28 cellular contexts compared by ENCODE assay signal in genomic region chr5:16763211-16763610, GRCh38.
"Had no signal": no experiment of that assay in that cellular context is flagged by ENCODE, and none has a peak within 500 bp of the region (broad histone marks: within the 10 kb centered on the region; RNA-seq: fewer than 3 reads in every experiment).

No MANE protein-coding gene starts in this region.

- H3K4me1 Mint-ChIP-seq: mesothelial cell of epicardium had no signal

- H3K4me3 ChIP-seq: left lung, lower lobe of right lung, neural progenitor cell, right atrium auricular region, right lobe of liver, stomach, testis, thyroid gland, transverse colon, upper lobe of left lung, vagina had no signal

- H3K4me1 ChIP-seq: left lung, parathyroid adenoma, right atrium auricular region, right lobe of liver, testis, thyroid gland, vagina had no signal

- H3K27ac Mint-ChIP-seq: mesothelial cell of epicardium; naive B cell; natural killer cell; nephron progenitor cell; neural progenitor cell; stimulated activated naive B cell treated with anti-CD40 and anti-IgM and Interleukin-4, amounts not matched to agents 10 μg/mL and 1 μg/mL and 100 μg/mL, for 72 hours had no signal

- H3K27me3 ChIP-seq: left lung, neural progenitor cell, neutrophil, right atrium auricular region, right lobe of liver, stomach, testis, thyroid gland, transverse colon, upper lobe of left lung, vagina had no signal

- H3K27ac ChIP-seq: left lung, lower lobe of right lung, neural progenitor cell, neutrophil, parathyroid adenoma, right atrium auricular region, right lobe of liver, stomach, testis, thyroid gland, transverse colon, upper lobe of left lung, vagina had no signal

- H3K9me3 Mint-ChIP-seq: mesothelial cell of epicardium, naive B cell, natural killer cell, nephron progenitor cell, neural progenitor cell had no signal

- H3K4me3 Mint-ChIP-seq: mesothelial cell of epicardium; natural killer cell; nephron progenitor cell; neural progenitor cell; stimulated activated naive B cell treated with anti-CD40 and anti-IgM and Interleukin-4, amounts not matched to agents 10 μg/mL and 1 μg/mL and 100 μg/mL, for 72 hours had no signal

- H3K36me3 Mint-ChIP-seq: naive B cell; natural killer cell; stimulated activated naive B cell treated with anti-CD40 and anti-IgM and Interleukin-4, amounts not matched to agents 10 μg/mL and 1 μg/mL and 100 μg/mL, for 72 hours had no signal

- FAIRE-seq: kidney had no signal

- H3K27me3 Mint-ChIP-seq: naive B cell; stimulated activated naive B cell treated with anti-CD40 and anti-IgM and Interleukin-4, amounts not matched to agents 10 μg/mL and 1 μg/mL and 100 μg/mL, for 72 hours had no signal

- H3K36me3 ChIP-seq: neutrophil, right atrium auricular region had no signal

- DNase-seq: hippocampal formation; kidney; left colon; left lung; lower lobe of right lung; mesendoderm; naive B cell; natural killer cell; nephron progenitor cell; occipital lobe; right lobe of liver; stimulated activated CD4-positive, alpha-beta T cell treated with anti-CD3 and anti-CD28 coated beads, Interleukin-12 subunit alpha, Interleukin-12 subunit beta, amount 100 ng/mL, for 4 hours; stimulated activated CD4-positive, alpha-beta T cell treated with anti-CD3 and anti-CD28 coated beads, Interleukin-15, amount 100 ng/mL, for 24 hours; stimulated activated CD4-positive, alpha-beta T cell treated with anti-CD3 and anti-CD28 coated beads, Interleukin-2, amount 100 ng/mL, for 24 hours; stimulated activated CD4-positive, alpha-beta T cell treated with anti-CD3 and anti-CD28 coated beads, Interleukin-4, amount 100 ng/mL, for 1 hour; stimulated activated naive B cell treated with anti-CD40 and anti-IgM and Interleukin-4, amounts not matched to agents 10 μg/mL and 1 μg/mL and 100 μg/mL, for 72 hours; stimulated activated naive CD8-positive, alpha-beta T cell treated with anti-CD3 and anti-CD28 coated beads, Interleukin-15, Interleukin-2, amounts not matched to agents 100 U/mL and 50 U/mL, for 24 hours; stomach; testis; thyroid gland; transverse colon; upper lobe of left lung had no signal

- H3K9me3 ChIP-seq: left lung, lower lobe of right lung, neutrophil, right atrium auricular region, right lobe of liver, stomach, testis, thyroid gland, transverse colon, upper lobe of left lung, vagina had no signal

- ATAC-seq: left colon; left lung; lower lobe of right lung; natural killer cell; right lobe of liver; stimulated activated naive B cell treated with anti-CD40 and anti-IgM and Interleukin-4, amounts not matched to agents 10 μg/mL and 1 μg/mL and 100 μg/mL, for 72 hours; stimulated activated naive CD8-positive, alpha-beta T cell treated with anti-CD3 and anti-CD28 coated beads, Interleukin-15, Interleukin-2, amounts not matched to agents 100 U/mL and 50 U/mL, for 24 hours had no signal

- H3K9ac ChIP-seq: neural progenitor cell, parathyroid adenoma had no signal
